Comparison of ENCODE assay signal across 9 cellular contexts in genomic region chr20:37615507-37616425, GRCh38.
A peak's percentile ranks its signal among the peaks of the same experiment; 100 is the strongest.
DNase-seq lines count a peak whose midpoint lies in the region; ATAC-seq and TF ChIP-seq lines count a peak whose summit lies in the region.
"Had no signal": no experiment of that assay in that cellular context is flagged by ENCODE, and none has a peak within 500 bp of the region (broad histone marks: within the 10 kb centered on the region; RNA-seq: fewer than 3 reads in every experiment).

No MANE protein-coding gene starts in this region.

- no peaks in the 10 kb centered on the region for H3F3A ChIP-seq in smooth muscle cell (ENCODE audit: low read depth)

- TF ChIP-seq CTCF in GM13977 (IDR thresholded peaks at IDR 0.05; ENCODE audit: extremely low read depth, insufficient read depth, missing control alignments) (peak; percentile 57), fibroblast of lung (conservative IDR thresholded peaks at IDR 0.05 in 1 of 2, IDR thresholded peaks at IDR 0.05 in 1 of 2; ENCODE audit: low read depth in 1 of 2, low read length in 2 of 2) (peak; percentile 59 to 81), smooth muscle cell (IDR thresholded peaks at IDR 0.05; ENCODE audit: borderline replicate concordance, insufficient read depth, poor library complexity, severe bottlenecking) (peak; percentile 63)

- no peaks in the 10 kb centered on the region for H4K20me1 ChIP-seq in fibroblast of lung (ENCODE audit: control insufficient read depth, extremely low read depth, insufficient read depth, low read length)
- no peaks in the 10 kb centered on the region for H4K20me1 ChIP-seq in smooth muscle cell (ENCODE audit: low read depth)

- H3K9ac ChIP-seq in fibroblast of lung (ENCODE audit: insufficient read depth, low read length) (no peak overlapping the region), smooth muscle cell (ENCODE audit: low read depth) (no peak overlapping the region)

- H3K27me3 ChIP-seq in fibroblast of lung (ENCODE audit: control insufficient read depth, insufficient read depth, low read length) (peaks cover 5% of the 10 kb centered on the region), smooth muscle cell (ENCODE audit: low read depth) (peaks cover 21% of the 10 kb centered on the region)

- ATAC-seq in GM21381 (IDR thresholded peaks at IDR 0.05; ENCODE audit: unreplicated experiment): no peak

- in situ Hi-C loops in GM13977 (cut with MboI; ENCODE audit: low pct_unique_long_range_greater_than_20kb, low sequenced_read_pairs, unreplicated experiment): no loop called here

- H3K4me3 ChIP-seq in fibroblast of lung (replicated peaks in 1 of 4; ENCODE audit: control extremely low read depth in 1 of 4, insufficient read depth in 1 of 4, low read depth in 3 of 4, low read length in 4 of 4) (no peak overlapping the region), smooth muscle cell (no peak overlapping the region)

- H3K36me3 ChIP-seq in fibroblast of lung (ENCODE audit: control insufficient read depth, insufficient read depth, low read length) (no peaks in the 10 kb centered on the region), smooth muscle cell (ENCODE audit: low read depth) (no peaks in the 10 kb centered on the region)

- DNase-seq in GM13977 (ENCODE audit: low spot score) (peak; percentile 59), NCI-H345 (lab: John Stamatoyannopoulos, UW) (peak; percentile 35), fibroblast of lung (ENCODE audit: low read depth in 2 of 2) (peak; percentile 20 to 25), smooth muscle cell (lab: John Stamatoyannopoulos, UW; ENCODE audit: unreplicated experiment) (no peak), T1000 (lab: John Stamatoyannopoulos, UW) (no peak), epidermal melanocyte (ENCODE audit: insufficient read length, low spot score) (no peak)
- peak; percentile 72 for DNase-seq in activated CD8-positive, alpha-beta memory T cell treated with anti-CD3 and anti-CD28 coated beads for 24 hours
- DNase-seq: activated naive CD8-positive, alpha-beta T cell treated with anti-CD3 and anti-CD28 coated beads, Interleukin-2, amount 10 ng/mL, durations not matched to agents 7 days and 5 days had no signal

- H3K79me2 ChIP-seq in fibroblast of lung (ENCODE audit: control insufficient read depth, insufficient read depth, low read length) (no peaks in the 10 kb centered on the region), smooth muscle cell (ENCODE audit: low read depth) (no peaks in the 10 kb centered on the region)

- no peak overlapping the region for H3K27ac ChIP-seq in fibroblast of lung (ENCODE audit: insufficient read depth, low read length)
- no peak overlapping the region for H3K27ac ChIP-seq in smooth muscle cell (ENCODE audit: low read depth)

- 42% methylated on average over 6 of the region's 6 CpGs for WGBS in smooth muscle cell (ENCODE audit: low lambda C conversion rate)

- H3K4me2 ChIP-seq in fibroblast of lung (ENCODE audit: extremely low read depth, insufficient read depth, low read length) (no peak overlapping the region), smooth muscle cell (no peak overlapping the region)

- H2AFZ ChIP-seq in fibroblast of lung (ENCODE audit: low read length) (no peak overlapping the region), smooth muscle cell (ENCODE audit: low read depth) (no peak overlapping the region)

- H3K9me3 ChIP-seq in fibroblast of lung (ENCODE audit: control insufficient read depth, insufficient read depth, low read depth, low read length) (no peaks in the 10 kb centered on the region), smooth muscle cell (replicated peaks; ENCODE audit: low read depth) (no peaks in the 10 kb centered on the region)

- H3K4me1 ChIP-seq in fibroblast of lung (ENCODE audit: control insufficient read depth, extremely low read depth, insufficient read depth, low read length): no peaks in the 10 kb centered on the region
- H3K4me1 ChIP-seq in smooth muscle cell (ENCODE audit: low read depth): no peaks in the 10 kb centered on the region

Comparison
In these comparisons a context has a peak if more than half of its experiments do, and no peak if none do; other contexts are left out.
1. DNase-seq: peak in GM13977 (single experiment), NCI-H345 (single experiment), activated CD8-positive, alpha-beta memory T cell treated with anti-CD3 and anti-CD28 coated beads for 24 hours (single experiment) and fibroblast of lung (2 of 2); none in smooth muscle cell (single experiment), T1000 (single experiment) and epidermal melanocyte (single experiment).
2. Peak in every context shown above with its lines, with median percentiles within 50 percentile points of each other: CTCF ChIP-seq.